Comparison of ENCODE assay signal across 14 cellular contexts in genomic region chr7:44755698-44756627, GRCh38. TPM values are rescaled to one million over a fixed set of nuclear protein-coding genes. Genes with fewer than 3 reads are reported as not detected.
DNase-seq lines count a peak whose midpoint lies in the region; ATAC-seq lines count a peak whose summit lies in the region.
"Had no signal": no experiment of that assay in that cellular context is flagged by ENCODE, and none has a peak within 500 bp of the region (broad histone marks: within the 10 kb centered on the region; RNA-seq: fewer than 3 reads in every experiment).

No MANE protein-coding gene starts in this region.

- H3K9me3 Mint-ChIP-seq in stimulated activated memory B cell treated with anti-CD40 and anti-IgM and Interleukin-4, amounts not matched to agents 10 μg/mL and 1 μg/mL and 100 μg/mL, for 72 hours, result no peaks in the 10 kb centered on the region

- H3K9me3 ChIP-seq in NT2/D1 (ENCODE audit: insufficient read depth, low read length), result no peaks in the 10 kb centered on the region
- H3K9me3 ChIP-seq: colonic mucosa had no signal

- ATAC-seq in stimulated activated memory B cell treated with anti-CD40 and anti-IgM and Interleukin-4, amounts not matched to agents 10 μg/mL and 1 μg/mL and 100 μg/mL, for 72 hours, result no peak
- ATAC-seq: activated CD8-positive, alpha-beta T cell treated with anti-CD3 and anti-CD28 coated beads, Interleukin-2, amount 10 ng/mL, durations not matched to agents 7 days and 5 days had no signal

- H3K27ac ChIP-seq in layer of hippocampus (ENCODE audit: low read depth, low read length), result peak overlapping the region; percentile 53
- H3K27ac ChIP-seq: colonic mucosa had no signal

- peaks cover 23% of the 10 kb centered on the region for H3K4me1 ChIP-seq in NT2/D1 (ENCODE audit: insufficient read depth, insufficient read length)
- H3K4me1 ChIP-seq: colonic mucosa had no signal

- H3K36me3 ChIP-seq in NT2/D1 (ENCODE audit: insufficient read depth, insufficient read length, low read length), result peaks cover 50% of the 10 kb centered on the region

- H3K36me3 Mint-ChIP-seq in stimulated activated memory B cell treated with anti-CD40 and anti-IgM and Interleukin-4, amounts not matched to agents 10 μg/mL and 1 μg/mL and 100 μg/mL, for 72 hours, result peaks cover 28% of the 10 kb centered on the region

- no peak overlapping the region for H3K4me3 Mint-ChIP-seq in stimulated activated memory B cell treated with anti-CD40 and anti-IgM and Interleukin-4, amounts not matched to agents 10 μg/mL and 1 μg/mL and 100 μg/mL, for 72 hours
- H3K4me3 Mint-ChIP-seq: activated CD8-positive, alpha-beta T cell treated with anti-CD3 and anti-CD28 coated beads, Interleukin-2, amount 10 ng/mL, durations not matched to agents 7 days and 5 days had no signal

- H3K27ac Mint-ChIP-seq in stimulated activated memory B cell treated with anti-CD40 and anti-IgM and Interleukin-4, amounts not matched to agents 10 μg/mL and 1 μg/mL and 100 μg/mL, for 72 hours, result peak overlapping the region; percentile 74
- H3K27ac Mint-ChIP-seq: activated CD8-positive, alpha-beta T cell treated with anti-CD3 and anti-CD28 coated beads, Interleukin-2, amount 10 ng/mL, durations not matched to agents 7 days and 5 days had no signal

- DNase-seq in Daoy (ENCODE audit: low read depth) (peak; percentile 9), NT2/D1 (ENCODE audit: low read depth, low spot score) (no peak), NCI-H1436 (lab: John Stamatoyannopoulos, UW) (no peak), iPS-NIHi7 (ENCODE audit: extremely low spot score) (no peak), NCI-H510A treated with DMSO at 0.1 percent for 48 hours (lab: John Stamatoyannopoulos, UW) (no peak), NCI-H446 (lab: John Stamatoyannopoulos, UW) (no peak)
- DNase-seq: activated CD8-positive, alpha-beta T cell treated with anti-CD3 and anti-CD28 coated beads, Interleukin-2, amount 10 ng/mL, durations not matched to agents 7 days and 5 days; colonic mucosa; NCI-H524; RPMI8226; stimulated activated naive CD4-positive, alpha-beta T cell; T1000 had no signal

- H3K4me3 ChIP-seq in NT2/D1 (ENCODE audit: insufficient read length, low read depth), result no peak overlapping the region
- H3K4me3 ChIP-seq: colonic mucosa had no signal

- peak overlapping the region; percentile 36 for H3K9ac ChIP-seq in NT2/D1 (ENCODE audit: insufficient read length, low read depth)

- no peaks in the 10 kb centered on the region for H3K27me3 Mint-ChIP-seq in stimulated activated memory B cell treated with anti-CD40 and anti-IgM and Interleukin-4, amounts not matched to agents 10 μg/mL and 1 μg/mL and 100 μg/mL, for 72 hours

- peaks cover 43% of the 10 kb centered on the region for H3K4me1 Mint-ChIP-seq in stimulated activated memory B cell treated with anti-CD40 and anti-IgM and Interleukin-4, amounts not matched to agents 10 μg/mL and 1 μg/mL and 100 μg/mL, for 72 hours

- H3K27me3 ChIP-seq in NT2/D1 (ENCODE audit: insufficient read depth, insufficient read length) (no peaks in the 10 kb centered on the region), layer of hippocampus (ENCODE audit: control insufficient read depth, insufficient read depth, low read length) (no peaks in the 10 kb centered on the region)
- H3K27me3 ChIP-seq: colonic mucosa had no signal

RNA-seq across cellular contexts. Expression of gene ZMIZ2, which starts 7.3 kb away (rescaled TPM):
- total RNA-seq in Daoy (2014; rRNA removed; shearing (Covaris generic)), result 6.5 and 16.2 TPM in 2 replicates

RNA-seq across cellular contexts. Expression of gene PPIA, which starts 40.5 kb away (rescaled TPM):
- 8,888 and 8,943 TPM in 2 replicates for total RNA-seq in Daoy (2014; rRNA removed; shearing (Covaris generic))
